33 cellular contexts compared by ENCODE assay signal in genomic region chr6:81819767-81820166, GRCh38.
"Had no signal": no experiment of that assay in that cellular context is flagged by ENCODE, and none has a peak within 500 bp of the region (broad histone marks: within the 10 kb centered on the region; RNA-seq: fewer than 3 reads in every experiment).

No MANE protein-coding gene starts in this region.

- H3K4me3 Mint-ChIP-seq: activated CD4-positive, alpha-beta memory T cell treated with anti-CD3 and anti-CD28 coated beads for 36 hours; activated CD4-positive, alpha-beta T cell treated with anti-CD3 and anti-CD28 coated beads for 36 hours; activated CD4-positive, alpha-beta T cell treated with anti-CD3 and anti-CD28 coated beads, Interleukin-2, amount 10 ng/mL, durations not matched to agents 24 days and 14 days; activated CD8-positive, alpha-beta memory T cell treated with anti-CD3 and anti-CD28 coated beads, Interleukin-2, amount 10 ng/mL, durations not matched to agents 7 days and 5 days; activated CD8-positive, alpha-beta T cell treated with anti-CD3 and anti-CD28 coated beads, Interleukin-2, amount 10 ng/mL, durations not matched to agents 7 days and 5 days; activated naive CD4-positive, alpha-beta T cell treated with anti-CD3 and anti-CD28 coated beads for 36 hours; activated naive CD4-positive, alpha-beta T cell treated with anti-CD3 and anti-CD28 coated beads, Interleukin-2, amount 50 U/mL, for 24 hours; activated naive CD8-positive, alpha-beta T cell treated with anti-CD3 and anti-CD28 coated beads for 36 hours; activated naive CD8-positive, alpha-beta T cell treated with anti-CD3 and anti-CD28 coated beads, Interleukin-2, amount 50 U/mL, for 24 hours; activated T-helper 1 cell treated with anti-CD3 and anti-CD28 coated beads, Interleukin-12 subunit alpha, Interleukin-12 subunit beta, Interleukin-2, Interleukin-4 antibody, amounts not matched to agents 30 ng/mL and 10 ng/mL and 1 ng/mL, durations not matched to agents 14 hours and 24 hours and 36 hours; effector memory CD8-positive, alpha-beta T cell; T-helper 17 cell; T-helper 2 cell treated with Interferon-gamma antibody and Interleukin-4, amounts not matched to agents 5 μg/mL and 100 μg/mL, for 36 hours had no signal

- H3K4me3 ChIP-seq: adrenal gland, body of pancreas, esophagus muscularis mucosa, gastrocnemius medialis had no signal

- H3K9me3 Mint-ChIP-seq: activated CD4-positive, alpha-beta memory T cell treated with anti-CD3 and anti-CD28 coated beads for 36 hours; activated CD4-positive, alpha-beta T cell treated with anti-CD3 and anti-CD28 coated beads, Interleukin-2, amount 10 ng/mL, durations not matched to agents 24 days and 14 days; activated naive CD4-positive, alpha-beta T cell treated with anti-CD3 and anti-CD28 coated beads for 36 hours; activated naive CD4-positive, alpha-beta T cell treated with anti-CD3 and anti-CD28 coated beads, Interleukin-2, amount 50 U/mL, for 24 hours; activated naive CD8-positive, alpha-beta T cell treated with anti-CD3 and anti-CD28 coated beads for 36 hours; activated naive CD8-positive, alpha-beta T cell treated with anti-CD3 and anti-CD28 coated beads, Interleukin-2, amount 50 U/mL, for 24 hours; activated T-helper 1 cell treated with anti-CD3 and anti-CD28 coated beads, Interleukin-12 subunit alpha, Interleukin-12 subunit beta, Interleukin-2, Interleukin-4 antibody, amounts not matched to agents 30 ng/mL and 10 ng/mL and 1 ng/mL, durations not matched to agents 14 hours and 24 hours and 36 hours; activated T-helper 2 cell treated with anti-CD3 and anti-CD28 coated beads, Interferon-gamma antibody, Interleukin-2, Interleukin-4, amounts not matched to agents 10 μg/mL and 5 μg/mL and 100 μg/mL, durations not matched to agents 14 hours and 24 hours and 36 hours; T-helper 2 cell treated with Interferon-gamma antibody and Interleukin-4, amounts not matched to agents 5 μg/mL and 100 μg/mL, for 36 hours had no signal

- H3K27ac Mint-ChIP-seq: activated CD4-positive, alpha-beta memory T cell treated with anti-CD3 and anti-CD28 coated beads for 36 hours; activated CD4-positive, alpha-beta T cell treated with anti-CD3 and anti-CD28 coated beads for 36 hours; activated CD4-positive, alpha-beta T cell treated with anti-CD3 and anti-CD28 coated beads, Interleukin-2, amount 10 ng/mL, durations not matched to agents 24 days and 14 days; activated CD8-positive, alpha-beta memory T cell treated with anti-CD3 and anti-CD28 coated beads, Interleukin-2, amount 10 ng/mL, durations not matched to agents 7 days and 5 days; activated CD8-positive, alpha-beta T cell treated with anti-CD3 and anti-CD28 coated beads, Interleukin-2, amount 10 ng/mL, durations not matched to agents 7 days and 5 days; activated naive CD4-positive, alpha-beta T cell treated with anti-CD3 and anti-CD28 coated beads for 36 hours; activated naive CD4-positive, alpha-beta T cell treated with anti-CD3 and anti-CD28 coated beads, Interleukin-2, amount 50 U/mL, for 24 hours; activated naive CD8-positive, alpha-beta T cell treated with anti-CD3 and anti-CD28 coated beads for 36 hours; activated naive CD8-positive, alpha-beta T cell treated with anti-CD3 and anti-CD28 coated beads, Interleukin-2, amount 50 U/mL, for 24 hours; activated T-helper 1 cell treated with anti-CD3 and anti-CD28 coated beads, Interleukin-12 subunit alpha, Interleukin-12 subunit beta, Interleukin-2, Interleukin-4 antibody, amounts not matched to agents 30 ng/mL and 10 ng/mL and 1 ng/mL, durations not matched to agents 14 hours and 24 hours and 36 hours; activated T-helper 2 cell treated with anti-CD3 and anti-CD28 coated beads, Interferon-gamma antibody, Interleukin-2, Interleukin-4, amounts not matched to agents 10 μg/mL and 5 μg/mL and 100 μg/mL, durations not matched to agents 14 hours and 24 hours and 36 hours; effector memory CD8-positive, alpha-beta T cell; T-helper 17 cell; T-helper 2 cell treated with Interferon-gamma antibody and Interleukin-4, amounts not matched to agents 5 μg/mL and 100 μg/mL, for 36 hours had no signal

- H3K36me3 ChIP-seq: adrenal gland, esophagus muscularis mucosa, gastrocnemius medialis had no signal

- H3K9me3 ChIP-seq: adrenal gland, body of pancreas, esophagus muscularis mucosa, gastrocnemius medialis had no signal

- ATAC-seq: activated CD4-positive, alpha-beta T cell treated with anti-CD3 and anti-CD28 coated beads for 36 hours; activated CD8-positive, alpha-beta memory T cell treated with anti-CD3 and anti-CD28 coated beads, Interleukin-2, amount 10 ng/mL, durations not matched to agents 7 days and 5 days; activated CD8-positive, alpha-beta T cell treated with anti-CD3 and anti-CD28 coated beads, Interleukin-2, amount 10 ng/mL, durations not matched to agents 7 days and 5 days; activated naive CD8-positive, alpha-beta T cell treated with anti-CD3 and anti-CD28 coated beads, Interleukin-2, amount 50 U/mL, for 24 hours; body of pancreas; effector memory CD8-positive, alpha-beta T cell; foreskin keratinocyte; gastrocnemius medialis; T-helper 17 cell had no signal

- DNase-seq: activated CD4-positive, alpha-beta memory T cell treated with anti-CD3 and anti-CD28 coated beads for 36 hours; activated CD4-positive, alpha-beta T cell treated with anti-CD3 and anti-CD28 coated beads for 36 hours; activated CD4-positive, alpha-beta T cell treated with anti-CD3 and anti-CD28 coated beads, Interleukin-2, amount 10 ng/mL, durations not matched to agents 24 days and 14 days; activated CD4-positive, CD25-positive, alpha-beta regulatory T cell; activated CD4-positive, CD25-positive, alpha-beta regulatory T cell treated with anti-CD3 and anti-CD28 coated beads, Interleukin-2, amount 50 U/mL, for 72 hours; activated CD8-positive, alpha-beta memory T cell treated with anti-CD3 and anti-CD28 coated beads, Interleukin-2, amount 10 ng/mL, durations not matched to agents 7 days and 5 days; activated CD8-positive, alpha-beta memory T cell treated with anti-CD3 and anti-CD28 coated beads, Interleukin-2, amount 50 U/mL, for 4 hours; activated CD8-positive, alpha-beta T cell treated with anti-CD3 and anti-CD28 coated beads, Interleukin-2, amount 10 ng/mL, durations not matched to agents 7 days and 5 days; activated effector memory CD4-positive, alpha-beta T cell treated with anti-CD3 and anti-CD28 coated beads, Interleukin-2, amount 50 U/mL, for 16 hours; activated naive CD4-positive, alpha-beta T cell treated with anti-CD3 and anti-CD28 coated beads for 36 hours; activated naive CD8-positive, alpha-beta T cell treated with anti-CD3 and anti-CD28 coated beads for 36 hours; activated naive CD8-positive, alpha-beta T cell treated with anti-CD3 and anti-CD28 coated beads, Interleukin-2, amount 50 U/mL, for 24 hours; activated T-cell treated with anti-CD3 and anti-CD28 coated beads, Interleukin-2, amount 50 U/mL, for 1 hour; activated T-cell treated with anti-CD3 and anti-CD28 coated beads, Interleukin-2, amount 50 U/mL, for 48 hours; adrenal gland; amygdala; aorta; body of pancreas; caudate nucleus; cortex of kidney; dermis blood vessel endothelial cell; effector CD4-positive, alpha-beta T cell; effector memory CD8-positive, alpha-beta T cell; erythroblast; foreskin keratinocyte; gastrocnemius medialis; T-helper 17 cell; T1000 had no signal

- H3K4me1 Mint-ChIP-seq: activated CD4-positive, alpha-beta T cell treated with anti-CD3 and anti-CD28 coated beads for 36 hours; activated naive CD4-positive, alpha-beta T cell treated with anti-CD3 and anti-CD28 coated beads, Interleukin-2, amount 50 U/mL, for 24 hours; T-helper 17 cell had no signal

- H3K36me3 Mint-ChIP-seq: activated CD4-positive, alpha-beta memory T cell treated with anti-CD3 and anti-CD28 coated beads for 36 hours; activated CD8-positive, alpha-beta memory T cell treated with anti-CD3 and anti-CD28 coated beads, Interleukin-2, amount 10 ng/mL, durations not matched to agents 7 days and 5 days; activated naive CD4-positive, alpha-beta T cell treated with anti-CD3 and anti-CD28 coated beads, Interleukin-2, amount 50 U/mL, for 24 hours; activated naive CD8-positive, alpha-beta T cell treated with anti-CD3 and anti-CD28 coated beads for 36 hours had no signal

- H3K27me3 Mint-ChIP-seq: activated CD4-positive, alpha-beta memory T cell treated with anti-CD3 and anti-CD28 coated beads for 36 hours; activated CD4-positive, alpha-beta T cell treated with anti-CD3 and anti-CD28 coated beads, Interleukin-2, amount 10 ng/mL, durations not matched to agents 24 days and 14 days; activated CD8-positive, alpha-beta memory T cell treated with anti-CD3 and anti-CD28 coated beads, Interleukin-2, amount 10 ng/mL, durations not matched to agents 7 days and 5 days; activated naive CD8-positive, alpha-beta T cell treated with anti-CD3 and anti-CD28 coated beads, Interleukin-2, amount 50 U/mL, for 24 hours; effector memory CD8-positive, alpha-beta T cell; T-helper 17 cell had no signal

- H3K27ac ChIP-seq: adrenal gland, body of pancreas, esophagus muscularis mucosa, foreskin keratinocyte, gastrocnemius medialis had no signal

- H3K4me1 ChIP-seq: adrenal gland, esophagus muscularis mucosa, foreskin keratinocyte, gastrocnemius medialis had no signal

- H3K27me3 ChIP-seq: adrenal gland, body of pancreas, esophagus muscularis mucosa, foreskin keratinocyte, gastrocnemius medialis had no signal
